Comparison of ENCODE assay signal across 10 cellular contexts in the genomic region with DNA sequence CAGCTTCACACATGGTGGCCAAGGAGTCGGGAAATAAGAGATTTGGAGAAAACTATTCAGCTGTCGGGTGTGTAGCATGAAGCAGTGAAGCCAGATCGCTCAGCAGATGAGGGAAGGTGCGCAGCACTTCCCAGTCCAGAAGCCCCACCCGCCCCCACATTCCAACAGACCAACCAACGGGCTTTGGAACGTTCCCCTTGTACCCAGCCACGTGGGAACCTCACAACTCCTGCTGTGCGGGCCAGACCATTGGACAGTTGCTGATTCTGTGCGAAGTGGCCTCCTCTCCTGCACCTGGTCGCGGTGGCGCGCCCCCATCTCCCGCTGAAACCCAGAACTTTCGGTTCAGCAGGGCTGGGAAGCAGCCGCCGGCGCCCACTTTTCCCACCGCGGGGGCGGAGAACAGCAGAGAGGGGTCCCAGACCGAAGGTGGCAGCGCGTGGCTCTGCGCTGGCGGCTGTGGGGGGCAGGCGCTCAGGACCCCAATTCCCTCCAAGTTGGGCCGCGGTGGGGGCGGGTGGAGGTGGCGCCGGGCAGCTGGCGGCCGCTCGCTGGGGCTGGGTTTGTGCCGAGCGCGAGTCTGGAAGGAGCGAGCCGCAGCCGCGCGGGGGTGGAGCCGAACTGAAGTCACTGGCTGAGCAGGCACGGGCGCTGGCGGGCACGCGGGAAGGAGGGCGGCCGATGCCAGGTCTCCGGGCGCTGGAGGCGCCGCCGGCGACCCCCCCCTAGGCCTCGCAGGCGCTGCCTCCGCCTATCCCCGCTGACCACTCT.
DNase-seq lines count a peak whose midpoint lies in the region; ATAC-seq and TF ChIP-seq lines count a peak whose summit lies in the region.
"Had no signal": no experiment of that assay in that cellular context is flagged by ENCODE, and none has a peak within 500 bp of the region (broad histone marks: within the 10 kb centered on the region; RNA-seq: fewer than 3 reads in every experiment).

No MANE protein-coding gene starts in this region.

- H3K36me3 Mint-ChIP-seq in MCF 10A (ENCODE audit: insufficient read depth, unreplicated experiment) = peaks cover 5% of the 10 kb centered on the region
- H3K36me3 Mint-ChIP-seq in effector memory CD8-positive, alpha-beta T cell (ENCODE audit: insufficient read depth) = no peaks in the 10 kb centered on the region

- H3K4me1 ChIP-seq in breast epithelium = no peaks in the 10 kb centered on the region
- no peaks in the 10 kb centered on the region for H3K4me1 ChIP-seq in urinary bladder (ENCODE audit: insufficient read depth)

- TF ChIP-seq CTCF in breast epithelium (IDR thresholded peaks at IDR 0.05) (no peak), MCF 10A (IDR thresholded peaks at IDR 0.05; ENCODE audit: unreplicated experiment) (no peak), GM10248 (IDR thresholded peaks at IDR 0.05; ENCODE audit: control extremely low read depth, extremely low read depth, low read depth, missing control alignments) (no peak)

- no peak for TF ChIP-seq POLR2A in breast epithelium (IDR thresholded peaks at IDR 0.05)

- peaks cover 0 to 4% of the 10 kb centered on the region in 2 donors for H3K27me3 ChIP-seq in breast epithelium

- H3K27ac ChIP-seq in breast epithelium (no peak overlapping the region), urinary bladder (ENCODE audit: low read depth) (no peak overlapping the region)

- H3K9me3 Mint-ChIP-seq in MCF 10A (ENCODE audit: unreplicated experiment) = no peaks in the 10 kb centered on the region
- H3K9me3 Mint-ChIP-seq in effector memory CD8-positive, alpha-beta T cell = peaks cover 3 to 5% of the 10 kb centered on the region in 2 donors

- WGBS in urinary bladder = 3% methylated on average over 62 of the region's 62 CpGs

- intact Hi-C loops in breast epithelium (cut with DNase I; ENCODE audit: low total_unique reads) = no loop called here
- intact Hi-C loops in MCF 10A (cut with micrococcal nuclease) = no loop called here

- BruUV-seq in MCF 10A (replicated peaks; lab: Mats Ljungman, UMichigan) = no TSS peak

- no peaks in the 10 kb centered on the region for H3K4me1 Mint-ChIP-seq in MCF 10A (ENCODE audit: insufficient read depth, unreplicated experiment)
- no peaks in the 10 kb centered on the region for H3K4me1 Mint-ChIP-seq in effector memory CD8-positive, alpha-beta T cell (ENCODE audit: low read depth in 2 of 2)

- no peak overlapping the region for H3K27ac Mint-ChIP-seq in MCF 10A (ENCODE audit: low read depth, unreplicated experiment)
- H3K27ac Mint-ChIP-seq in effector memory CD8-positive, alpha-beta T cell = no peak overlapping the region

- no peak for ATAC-seq in effector memory CD8-positive, alpha-beta T cell (replicated peaks)

- CTCF ChIA-PET in MCF 10A (lab: Yijun Ruan, JAX) = interaction anchor here (0.6 kb wide), 1 partner anchor 30 kb away, joined by 3 read pairs; no protein-coding TSS in a partner anchor
- CTCF ChIA-PET in GM10248 (lab: Yijun Ruan, JAX) = no interaction called here

- no peaks in the 10 kb centered on the region for H3K27me3 Mint-ChIP-seq in MCF 10A (ENCODE audit: insufficient read depth, unreplicated experiment)
- H3K27me3 Mint-ChIP-seq in effector memory CD8-positive, alpha-beta T cell = no peaks in the 10 kb centered on the region

- DNase-seq in breast epithelium (ENCODE audit: low spot score in 2 of 2) (peak in 1 of 2 donors; percentile 51), MCF 10A (ENCODE audit: unreplicated experiment) (no peak), fibroblast of peridontal ligament (ENCODE audit: extremely low read depth) (peak; percentile 31), mucosa of gallbladder (ENCODE audit: low spot score) (peak; percentile 21), GM10248 (ENCODE audit: extremely low spot score) (no peak), germinal center (ENCODE audit: low spot score) (no peak)
- no peak for DNase-seq in effector memory CD8-positive, alpha-beta T cell
- DNase-seq: activated CD8-positive, alpha-beta memory T cell treated with anti-CD3 and anti-CD28 coated beads, Interleukin-2, amount 50 U/mL, for 48 hours; NCI-H2081 had no signal

- H3K4me3 ChIP-seq in breast epithelium (peak overlapping the region; percentile 52 to 79 (median 65)), urinary bladder (ENCODE audit: low read depth, low read length) (peak overlapping the region; percentile 62)

- no peak overlapping the region for H3K4me3 Mint-ChIP-seq in MCF 10A (ENCODE audit: unreplicated experiment)
- H3K4me3 Mint-ChIP-seq in effector memory CD8-positive, alpha-beta T cell = no peak overlapping the region

- no peaks in the 10 kb centered on the region for H3K36me3 ChIP-seq in breast epithelium
- H3K36me3 ChIP-seq in urinary bladder (ENCODE audit: insufficient read depth) = no peaks in the 10 kb centered on the region

- peaks cover 0 to 4% of the 10 kb centered on the region in 2 donors for H3K9me3 ChIP-seq in breast epithelium

- POLR2A ChIA-PET in MCF 10A (lab: Yijun Ruan, JAX) = no interaction called here
- POLR2A ChIA-PET in GM10248 (lab: Yijun Ruan, JAX) = no interaction called here

Comparison
In these comparisons a context has a peak if more than half of its experiments do, and no peak if none do; other contexts are left out.
1. DNase-seq: peak in fibroblast of peridontal ligament (single experiment) and mucosa of gallbladder (single experiment); none in MCF 10A (single experiment), effector memory CD8-positive, alpha-beta T cell (0 of 3), GM10248 (single experiment) and germinal center (single experiment).